ENCODE assay signal across 12 cellular contexts in the genomic region with DNA sequence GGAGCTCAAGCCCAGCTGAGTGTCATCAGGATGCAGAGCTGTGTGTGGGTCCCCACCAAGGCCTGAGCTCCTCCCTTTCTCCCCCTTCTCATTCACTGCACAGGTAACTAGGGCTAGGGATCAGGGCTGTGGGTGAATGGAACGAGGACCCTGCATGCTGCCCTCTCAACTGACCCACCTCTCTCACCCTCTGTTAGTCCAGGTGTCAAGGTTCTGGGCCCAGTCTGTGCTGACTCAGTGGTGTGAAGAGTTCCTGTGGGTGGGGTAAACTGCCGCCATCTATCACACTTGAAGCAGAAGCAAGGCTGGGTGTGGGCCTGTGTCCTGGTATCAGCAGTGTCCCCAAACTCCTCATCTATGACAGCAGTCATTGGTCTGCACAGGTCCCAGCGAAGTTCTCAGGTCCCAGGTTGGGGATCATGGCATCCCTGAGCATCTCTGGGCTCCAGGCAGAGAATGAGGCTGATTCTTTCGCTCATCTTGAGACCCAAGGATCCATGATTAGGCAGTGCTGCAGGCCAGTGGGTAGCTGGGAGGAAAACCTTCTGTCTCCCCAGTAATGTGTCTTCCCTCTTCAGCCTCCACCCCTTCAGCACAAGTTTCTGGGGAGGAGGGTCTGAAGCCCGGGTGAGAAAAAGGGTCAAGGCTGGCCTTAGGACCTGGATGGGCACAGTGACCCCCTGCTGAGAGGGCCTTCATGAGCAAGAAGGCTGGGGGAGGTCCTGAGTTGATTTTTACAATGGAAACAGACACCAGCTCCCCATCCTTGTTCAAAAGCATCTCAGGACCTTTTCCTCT.
DNase-seq lines count a peak whose midpoint lies in the region; ATAC-seq and TF ChIP-seq lines count a peak whose summit lies in the region.
"Had no signal": no experiment of that assay in that cellular context is flagged by ENCODE, and none has a peak within 500 bp of the region (broad histone marks: within the 10 kb centered on the region; RNA-seq: fewer than 3 reads in every experiment).

No MANE protein-coding gene starts in this region.

- intact Hi-C loops in PC-9 (cut with micrococcal nuclease; ENCODE audit: unreplicated experiment) = no loop called here

- 0 out of 2 replicates have a peak, but pooled peaks cover 4% of the 10 kb centered on the region for H3F3A ChIP-seq in OCI-LY1 (ENCODE audit: insufficient read depth, low read length)
- peaks cover 6% of the 10 kb centered on the region; the same call in 1 of the 2 replicates for H3F3A ChIP-seq in PC-9 (ENCODE audit: insufficient read depth, low read depth)

- WGBS in trophoblast cell (ENCODE audit: extremely low coverage, insufficient coverage, insufficient read length) = no CpG with 5 or more reads among the region's 5 CpGs

- H3K36me3 ChIP-seq in BLaER1 treated with 17β-estradiol and CSF1 and Interleukin-3, amounts not matched to agents 10 nM and 100 nM = no peaks in the 10 kb centered on the region
- no peaks in the 10 kb centered on the region for H3K36me3 ChIP-seq in OCI-LY1 (ENCODE audit: insufficient read depth, low read length)
- no peaks in the 10 kb centered on the region for H3K36me3 ChIP-seq in trophoblast cell (ENCODE audit: control insufficient read depth in 1 of 2, insufficient read depth in 2 of 2, low read length in 2 of 2)
- H3K36me3 ChIP-seq in PC-9 (ENCODE audit: low read depth) = no peaks in the 10 kb centered on the region
- H3K36me3 ChIP-seq: BE2C had no signal

- CTCF ChIA-PET in PC-9 (lab: Charles Lee) = no interaction called here

- H2AFZ ChIP-seq in OCI-LY1 (ENCODE audit: low read length) (no peak overlapping the region), trophoblast cell (ENCODE audit: insufficient read depth, low read length, poor library complexity) (no peak overlapping the region), PC-9 (no peak overlapping the region)

- H2BK5ac ChIP-seq in trophoblast cell (ENCODE audit: low read depth, low read length, poor library complexity) = peak overlapping the region; percentile 21

- H3K18ac ChIP-seq in trophoblast cell (ENCODE audit: low read length) = peak overlapping the region; percentile 25

- H2BK12ac ChIP-seq in trophoblast cell (ENCODE audit: low read length) = peak overlapping the region; percentile 37

- peak overlapping the region; percentile 77 for H2BK120ac ChIP-seq in trophoblast cell (ENCODE audit: insufficient read depth, low read length, poor library complexity)

- peaks cover 9% of the 10 kb centered on the region for H3K79me1 ChIP-seq in trophoblast cell (ENCODE audit: low read length)

- peak overlapping the region; percentile 30 for H2AK5ac ChIP-seq in trophoblast cell (ENCODE audit: low read length)

- peak overlapping the region; percentile 2 for H4K8ac ChIP-seq in trophoblast cell (ENCODE audit: low read depth, low read length)

- no peak overlapping the region for H3K4me3 ChIP-seq in BLaER1 treated with 17β-estradiol and CSF1 and Interleukin-3, amounts not matched to agents 10 nM and 100 nM
- H3K4me3 ChIP-seq in OCI-LY1 (ENCODE audit: low read depth, low read length, poor library complexity, severe bottlenecking) (no peak overlapping the region), trophoblast cell (ENCODE audit: low read depth, low read length) (no peak overlapping the region), PC-9 (no peak overlapping the region)
- H3K4me3 ChIP-seq: A549, GM12878 had no signal

- peaks cover 18 to 54% (median 47%) of the 10 kb centered on the region in 10 experiments for H3K4me1 ChIP-seq in BLaER1 treated with 17β-estradiol and CSF1 and Interleukin-3, amounts not matched to agents 10 nM and 100 nM
- H3K4me1 ChIP-seq in OCI-LY1 (ENCODE audit: insufficient read depth, low read length, severe bottlenecking) = peaks cover 69% of the 10 kb centered on the region
- peaks cover 12 to 15% of the 10 kb centered on the region in 2 experiments for H3K4me1 ChIP-seq in trophoblast cell (ENCODE audit: control insufficient read depth in 1 of 2, insufficient read depth in 2 of 2, low read length in 2 of 2)
- peaks cover 9% of the 10 kb centered on the region for H3K4me1 ChIP-seq in PC-9 (replicated peaks; ENCODE audit: insufficient read depth)
- H3K4me1 ChIP-seq: BE2C had no signal

- POLR2A ChIA-PET in PC-9 (lab: Charles Lee; ENCODE audit: unreplicated experiment) = no interaction called here

- H3K9me2 ChIP-seq in OCI-LY1 (ENCODE audit: low read depth, low read length) = no peaks in the 10 kb centered on the region
- no peaks in the 10 kb centered on the region for H3K9me2 ChIP-seq in PC-9 (ENCODE audit: insufficient read depth)

- H3K23ac ChIP-seq in trophoblast cell (ENCODE audit: low read length) = no peak overlapping the region

- TF ChIP-seq CTCF in OCI-LY1 (IDR thresholded peaks at IDR 0.05; ENCODE audit: low read length) = no peak
- TF ChIP-seq CTCF in PC-9 (conservative IDR thresholded peaks at IDR 0.05) = no peak

- peak; percentile 22 for DNase-seq in left lobe of liver (ENCODE audit: low spot score)
- no peak for DNase-seq in trophoblast cell
- no peak for DNase-seq in DMS114 treated with DMSO at 0.1 percent for 48 hours (lab: John Stamatoyannopoulos, UW; ENCODE audit: unreplicated experiment)
- no peak for DNase-seq in PC-9
- DNase-seq: BE2C, HCEC 1CT, HFFc6 had no signal

- no peak for ATAC-seq in left lobe of liver
- ATAC-seq in activated CD4-positive, CD25-positive, alpha-beta regulatory T cell treated with anti-CD3 and anti-CD28 coated beads, Interleukin-2, amount 50 U/mL, for 24 hours = no peak
- ATAC-seq: GM12878 had no signal

- peaks cover 0 to 5% (median 4%) of the 10 kb centered on the region in 11 experiments; a peak in 12 of 22 replicates for H3K9me3 ChIP-seq in BLaER1 treated with 17β-estradiol and CSF1 and Interleukin-3, amounts not matched to agents 10 nM and 100 nM (replicated peaks in 1 of 11)
- H3K9me3 ChIP-seq in OCI-LY1 (ENCODE audit: low read length) (0 out of 2 replicates have a peak, but pooled peaks cover 3% of the 10 kb centered on the region), trophoblast cell (ENCODE audit: insufficient read depth, low read depth, low read length) (peaks cover 2% of the 10 kb centered on the region), PC-9 (ENCODE audit: insufficient read depth, low read depth) (no peaks in the 10 kb centered on the region)
- H3K9me3 ChIP-seq: A549, BE2C had no signal

- peak overlapping the region; percentile 59 for H4K91ac ChIP-seq in trophoblast cell (ENCODE audit: low read depth, low read length)

- H3K14ac ChIP-seq in trophoblast cell (ENCODE audit: low read length) = peak overlapping the region; percentile 46

- no peaks in the 10 kb centered on the region for H3K79me2 ChIP-seq in OCI-LY1 (ENCODE audit: insufficient read depth, low read length)
- H3K79me2 ChIP-seq in trophoblast cell (ENCODE audit: control insufficient read depth, insufficient read depth, low read length, poor library complexity) = peaks cover 3% of the 10 kb centered on the region
- no peaks in the 10 kb centered on the region for H3K79me2 ChIP-seq in PC-9 (ENCODE audit: low read depth)

- peak overlapping the region; percentile 23 for H3K4ac ChIP-seq in trophoblast cell (ENCODE audit: low read depth, low read length)

- H4K12ac ChIP-seq in trophoblast cell (ENCODE audit: low read depth, low read length) = no peak overlapping the region

- H3K27ac ChIP-seq in BLaER1 treated with 17β-estradiol and CSF1 and Interleukin-3, amounts not matched to agents 10 nM and 100 nM = peak overlapping the region in 2 of 11 experiments; percentile 11 to 40; a peak in 2 of 22 replicates
- H3K27ac ChIP-seq in OCI-LY1 (ENCODE audit: low read depth, low read length, poor library complexity, severe bottlenecking) (peak overlapping the region; percentile 99), trophoblast cell (ENCODE audit: low read depth, low read length) (peak overlapping the region; percentile 49), PC-9 (no peak overlapping the region)

- no peaks in the 10 kb centered on the region for H4K20me1 ChIP-seq in BLaER1 treated with 17β-estradiol and CSF1 and Interleukin-3, amounts not matched to agents 10 nM and 100 nM
- no peaks in the 10 kb centered on the region for H4K20me1 ChIP-seq in OCI-LY1 (ENCODE audit: insufficient read depth, low read length)
- no peaks in the 10 kb centered on the region for H4K20me1 ChIP-seq in PC-9 (ENCODE audit: insufficient read depth)

- no peak overlapping the region; a peak in 1 of 22 replicates for H3K9ac ChIP-seq in BLaER1 treated with 17β-estradiol and CSF1 and Interleukin-3, amounts not matched to agents 10 nM and 100 nM
- H3K9ac ChIP-seq in OCI-LY1 (ENCODE audit: low read length) = no peak overlapping the region
- H3K9ac ChIP-seq in trophoblast cell (ENCODE audit: low read length) = no peak overlapping the region

- peak overlapping the region in 10 of 11 experiments; percentile 36 to 76 (median 72); a peak in 19 of 22 replicates for H3K4me2 ChIP-seq in BLaER1 treated with 17β-estradiol and CSF1 and Interleukin-3, amounts not matched to agents 10 nM and 100 nM
- H3K4me2 ChIP-seq in OCI-LY1 (ENCODE audit: low read length) (no peak overlapping the region), trophoblast cell (ENCODE audit: low read length) (no peak overlapping the region), PC-9 (no peak overlapping the region)

- no TSS peak for BruUV-seq in PC-9 (replicated peaks; lab: Mats Ljungman, UMichigan)

- no peaks in the 10 kb centered on the region for H3K27me3 ChIP-seq in BLaER1 treated with 17β-estradiol and CSF1 and Interleukin-3, amounts not matched to agents 10 nM and 100 nM
- H3K27me3 ChIP-seq in OCI-LY1 (ENCODE audit: insufficient read depth, low read length) = no peaks in the 10 kb centered on the region
- no peaks in the 10 kb centered on the region for H3K27me3 ChIP-seq in trophoblast cell (ENCODE audit: insufficient read depth, low read length)
- H3K27me3 ChIP-seq in PC-9 (ENCODE audit: insufficient read depth, low read depth) = 0 out of 2 replicates have a peak, but pooled peaks cover 6% of the 10 kb centered on the region

Comparison
In these comparisons a context has a peak if more than half of its experiments do, and no peak if none do; other contexts are left out.
1. H3K4me2 ChIP-seq: peak in BLaER1 treated with 17β-estradiol and CSF1 and Interleukin-3, amounts not matched to agents 10 nM and 100 nM (10 of 11); none in OCI-LY1 (single experiment), trophoblast cell (single experiment) and PC-9 (single experiment).